In the genomic region with DNA sequence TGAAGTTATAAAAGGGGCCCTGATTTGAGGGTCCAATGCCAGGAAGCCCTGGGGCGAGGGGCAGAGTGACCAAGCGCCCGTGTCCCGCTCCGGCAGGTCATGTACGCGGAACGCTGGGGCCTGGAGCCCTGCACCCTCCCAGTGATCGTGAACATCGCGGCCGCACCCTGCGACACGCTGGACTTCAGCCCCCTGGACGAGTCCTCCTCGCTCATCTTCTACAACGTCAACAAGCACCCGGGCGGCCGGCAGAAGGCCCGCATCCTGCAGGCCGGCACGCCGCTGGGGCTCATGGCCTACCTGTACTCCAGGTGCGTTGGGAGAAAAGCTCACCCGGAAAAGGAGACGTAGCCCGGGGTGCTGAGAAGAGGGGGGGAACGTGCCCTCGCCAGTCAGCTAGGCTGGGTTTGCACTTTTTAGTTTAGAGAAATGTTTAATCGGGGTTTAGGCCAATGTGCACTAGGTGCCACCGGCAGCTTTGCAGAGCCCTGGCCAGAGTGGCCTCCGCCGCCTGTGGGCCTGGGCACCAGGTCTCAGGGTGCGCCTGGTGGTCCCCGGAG, we compare ENCODE assay signal across 33 cellular contexts. TPM values are rescaled to one million over a fixed set of nuclear protein-coding genes. Genes with fewer than 3 reads are reported as not detected.
"Had no signal": no experiment of that assay in that cellular context is flagged by ENCODE, and none has a peak within 500 bp of the region (broad histone marks: within the 10 kb centered on the region; RNA-seq: fewer than 3 reads in every experiment).

No MANE protein-coding gene starts in this region.

- H3K4me3 ChIP-seq: left lung, lung, neural progenitor cell, ovary, right atrium auricular region, sigmoid colon, spleen, suprapubic skin, thoracic aorta, tibial artery, upper lobe of right lung had no signal

- H3K4me2 ChIP-seq: neural progenitor cell had no signal

- H3K9ac ChIP-seq: neural progenitor cell had no signal

- H3K27me3 ChIP-seq: left lung, neural progenitor cell, ovary, right atrium auricular region, upper lobe of right lung had no signal

- H3K4me1 Mint-ChIP-seq: mesothelial cell of epicardium had no signal

- H3K27me3 Mint-ChIP-seq: progenitor cell of endocrine pancreas; stimulated activated naive CD8-positive, alpha-beta T cell treated with anti-CD3 and anti-CD28 coated beads, Interleukin-15, Interleukin-2, amounts not matched to agents 100 ng/mL and 50 ng/mL, for 24 hours had no signal

- H3K4me3 Mint-ChIP-seq: mesothelial cell of epicardium; naive B cell; natural killer cell; nephron progenitor cell; neural progenitor cell; stimulated activated effector memory CD8-positive, alpha-beta T cell treated with anti-CD3 and anti-CD28 coated beads, Interleukin-12 subunit alpha, Interleukin-12 subunit beta, amount 100 ng/mL, for 72 hours; stimulated activated naive CD8-positive, alpha-beta T cell treated with anti-CD3 and anti-CD28 coated beads, Interleukin-15, Interleukin-2, amounts not matched to agents 100 ng/mL and 50 ng/mL, for 24 hours had no signal

- ATAC-seq: left colon; left lung; natural killer cell; stimulated activated effector memory CD8-positive, alpha-beta T cell treated with anti-CD3 and anti-CD28 coated beads, Interleukin-12 subunit alpha, Interleukin-12 subunit beta, amount 100 ng/mL, for 72 hours; upper lobe of right lung had no signal

- H3K36me3 ChIP-seq: left lung, neural progenitor cell, ovary, right atrium auricular region, sigmoid colon, spleen, suprapubic skin, thoracic aorta, tibial artery, upper lobe of right lung had no signal

- H3K36me3 Mint-ChIP-seq: naive B cell; natural killer cell; neural progenitor cell; stimulated activated effector memory CD8-positive, alpha-beta T cell treated with anti-CD3 and anti-CD28 coated beads, Interleukin-12 subunit alpha, Interleukin-12 subunit beta, amount 100 ng/mL, for 72 hours had no signal

- FAIRE-seq: keratinocyte, small intestine, urothelium cell line had no signal

- H3K27ac Mint-ChIP-seq: mesothelial cell of epicardium; natural killer cell; nephron progenitor cell; neural progenitor cell; progenitor cell of endocrine pancreas; stimulated activated effector memory CD8-positive, alpha-beta T cell treated with anti-CD3 and anti-CD28 coated beads, Interleukin-12 subunit alpha, Interleukin-12 subunit beta, amount 100 ng/mL, for 72 hours; stimulated activated naive CD8-positive, alpha-beta T cell treated with anti-CD3 and anti-CD28 coated beads, Interleukin-15, Interleukin-2, amounts not matched to agents 100 ng/mL and 50 ng/mL, for 24 hours had no signal

- H3K27ac ChIP-seq: left lung, neural progenitor cell, ovary, right atrium auricular region, sigmoid colon, spleen, suprapubic skin, thoracic aorta, tibial artery, upper lobe of right lung had no signal

- DNase-seq: hippocampal formation; left colon; mesendoderm; naive B cell; natural killer cell; nephron progenitor cell; sigmoid colon; small intestine; spleen; stimulated activated CD4-positive, alpha-beta T cell treated with anti-CD3 and anti-CD28 coated beads, Interleukin-4, amount 100 ng/mL, for 24 hours; stimulated activated naive CD4-positive, alpha-beta T cell; tibial artery; trophoblast cell; upper lobe of right lung had no signal

- H3K9me3 Mint-ChIP-seq: mesothelial cell of epicardium; natural killer cell; nephron progenitor cell; neural progenitor cell; stimulated activated effector memory CD8-positive, alpha-beta T cell treated with anti-CD3 and anti-CD28 coated beads, Interleukin-12 subunit alpha, Interleukin-12 subunit beta, amount 100 ng/mL, for 72 hours; stimulated activated naive CD8-positive, alpha-beta T cell treated with anti-CD3 and anti-CD28 coated beads, Interleukin-15, Interleukin-2, amounts not matched to agents 100 ng/mL and 50 ng/mL, for 24 hours had no signal

- H2AFZ ChIP-seq: neural progenitor cell had no signal

- H3K4me1 ChIP-seq: left lung, neural progenitor cell, right atrium auricular region, sigmoid colon, spleen, tibial artery, upper lobe of right lung had no signal

- H3K9me3 ChIP-seq: left lung, ovary, right atrium auricular region, sigmoid colon, spleen, suprapubic skin, thoracic aorta, tibial artery, upper lobe of right lung had no signal

RNA-seq across cellular contexts. Expression of a gene that starts 22.9 kb away (rescaled TPM):
- total RNA-seq: left colon, left lung, lower leg skin, mesothelial cell of epicardium, mononuclear cell, omental fat pad, progenitor cell of endocrine pancreas, pulmonary artery endothelial cell, renal cortical epithelial cell, right atrium auricular region, sigmoid colon, subcutaneous adipose tissue, suprapubic skin, thoracic aorta, upper lobe of right lung had no signal
- polyA plus RNA-seq: keratinocyte, sigmoid colon, small intestine had no signal

RNA-seq across cellular contexts. Expression of a gene that starts 30.5 kb away (rescaled TPM):
- total RNA-seq: pulmonary artery endothelial cell, renal cortical epithelial cell had no signal
- polyA plus RNA-seq: keratinocyte had no signal

RNA-seq across cellular contexts. Expression of a gene that starts 47.1 kb away (rescaled TPM):
- total RNA-seq: pulmonary artery endothelial cell, subcutaneous adipose tissue had no signal
